In the genomic region with DNA sequence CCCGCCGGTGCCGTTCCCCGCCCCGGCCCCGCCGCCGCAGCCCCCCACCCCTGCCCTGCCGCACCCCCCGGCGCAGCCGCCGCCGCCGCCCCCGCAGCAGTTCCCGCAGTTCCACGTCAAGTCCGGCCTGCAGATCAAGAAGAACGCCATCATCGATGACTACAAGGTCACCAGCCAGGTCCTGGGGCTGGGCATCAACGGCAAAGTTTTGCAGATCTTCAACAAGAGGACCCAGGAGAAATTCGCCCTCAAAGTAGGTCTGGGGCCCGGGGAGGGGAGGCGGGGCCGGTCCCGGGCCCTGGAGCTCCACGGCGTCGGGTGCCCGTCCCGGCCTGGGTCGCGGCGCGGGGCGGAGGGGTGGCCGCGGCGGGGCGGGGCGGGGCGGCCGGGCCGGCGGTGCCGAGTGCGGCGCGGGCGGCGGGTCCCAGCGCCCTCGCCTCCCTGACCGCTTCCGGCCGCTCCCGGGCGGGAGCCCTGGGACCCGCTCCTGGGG, we compare ENCODE assay signal across 8 cellular contexts. TPM values are rescaled to one million over a fixed set of nuclear protein-coding genes. Genes with fewer than 3 reads are reported as not detected.
DNase-seq lines count a peak whose midpoint lies in the region; ATAC-seq and TF ChIP-seq lines count a peak whose summit lies in the region.

No MANE protein-coding gene starts in this region.

- no peak for DNase-seq in AG09309 (ENCODE audit: low read depth)
- peak; percentile 30 for DNase-seq in activated T-helper 9 cell treated with anti-CD3 and anti-CD28 coated beads, Interleukin-2, amount 50 U/mL, for 16 hours (ENCODE audit: low read depth)
- peak; percentile 65 for DNase-seq in germinal center (ENCODE audit: low spot score)
- DNase-seq in trophoblast cell, result peak; percentile 19 to 46
- DNase-seq in cortex of kidney (lab: John Stamatoyannopoulos, UW), result no peak
- no peak for DNase-seq in DMS79 treated with DMSO at 0.1 percent for 48 hours (lab: John Stamatoyannopoulos, UW)

- no peaks in the 10 kb centered on the region for H3F3A ChIP-seq in Loucy (ENCODE audit: low read depth)

- no peak overlapping the region for H3K23ac ChIP-seq in trophoblast cell (ENCODE audit: low read length)

- peak overlapping the region; percentile 81 for H2BK5ac ChIP-seq in trophoblast cell (ENCODE audit: low read depth, low read length, poor library complexity)

- H3K4me2 ChIP-seq in Loucy (ENCODE audit: low read depth, low read length, poor library complexity, severe bottlenecking), result peak overlapping the region; percentile 79
- peak overlapping the region; percentile 86 for H3K4me2 ChIP-seq in trophoblast cell (ENCODE audit: low read length)

- H4K12ac ChIP-seq in trophoblast cell (ENCODE audit: low read depth, low read length), result peak overlapping the region; percentile 76

- TF ChIP-seq CTCF in AG09309 (IDR thresholded peaks at IDR 0.05; ENCODE audit: control insufficient read depth, insufficient read depth, low read depth, low read length, missing control alignments), result no peak
- TF ChIP-seq CTCF in Loucy (conservative IDR thresholded peaks at IDR 0.05; ENCODE audit: low read length), result no peak

- H2BK12ac ChIP-seq in trophoblast cell (ENCODE audit: low read length), result no peak overlapping the region

- peak overlapping the region; percentile 76 for H4K91ac ChIP-seq in trophoblast cell (ENCODE audit: low read depth, low read length)

- H3K27me3 ChIP-seq in Loucy (ENCODE audit: insufficient read depth, low read length, poor library complexity, severe bottlenecking), result peaks cover 3% of the 10 kb centered on the region
- H3K27me3 ChIP-seq in trophoblast cell (ENCODE audit: insufficient read depth, low read length), result peaks cover 4% of the 10 kb centered on the region

- H3K9me3 ChIP-seq in Loucy (ENCODE audit: insufficient read depth, low read depth, low read length), result no peaks in the 10 kb centered on the region
- H3K9me3 ChIP-seq in trophoblast cell (ENCODE audit: insufficient read depth, low read depth, low read length), result no peaks in the 10 kb centered on the region

- H3K14ac ChIP-seq in trophoblast cell (ENCODE audit: low read length), result peak overlapping the region; percentile 91

- peak overlapping the region; percentile 92 for H3K4ac ChIP-seq in trophoblast cell (ENCODE audit: low read depth, low read length)

- no CpG with 5 or more reads among the region's 60 CpGs for WGBS in trophoblast cell (ENCODE audit: extremely low coverage, insufficient coverage, insufficient read length)

- H3K79me1 ChIP-seq in trophoblast cell (ENCODE audit: low read length), result peaks cover 6% of the 10 kb centered on the region

- no peak overlapping the region for H2AFZ ChIP-seq in Loucy (ENCODE audit: low read length)
- peak overlapping the region; percentile 48 for H2AFZ ChIP-seq in trophoblast cell (ENCODE audit: insufficient read depth, low read length, poor library complexity)

- peak overlapping the region; percentile 94 for H3K4me3 ChIP-seq in AG09309 (ENCODE audit: control insufficient read depth, low read depth, low read length)
- H3K4me3 ChIP-seq in Loucy (ENCODE audit: low read length, poor library complexity, severe bottlenecking), result peak overlapping the region; percentile 92
- peak overlapping the region; percentile 81 for H3K4me3 ChIP-seq in trophoblast cell (ENCODE audit: low read depth, low read length)

- H3K9ac ChIP-seq in Loucy (ENCODE audit: low read depth, low read length, poor library complexity, severe bottlenecking) (peak overlapping the region; percentile 81), trophoblast cell (ENCODE audit: low read length) (peak overlapping the region; percentile 92)

- peak overlapping the region; percentile 58 for H4K8ac ChIP-seq in trophoblast cell (ENCODE audit: low read depth, low read length)

- H4K20me1 ChIP-seq in Loucy (ENCODE audit: insufficient read depth, low read length, poor library complexity, severe bottlenecking), result peaks cover 46% of the 10 kb centered on the region

- no peaks in the 10 kb centered on the region for H3K36me3 ChIP-seq in Loucy (ENCODE audit: insufficient read depth, low read length)
- H3K36me3 ChIP-seq in trophoblast cell (ENCODE audit: control insufficient read depth in 1 of 2, insufficient read depth in 2 of 2, low read length in 2 of 2), result no peaks in the 10 kb centered on the region

- H3K27ac ChIP-seq in trophoblast cell (ENCODE audit: low read depth, low read length), result peak overlapping the region; percentile 77

- peaks cover 34% of the 10 kb centered on the region for H3K4me1 ChIP-seq in Loucy (ENCODE audit: insufficient read depth, low read length, poor library complexity, severe bottlenecking)
- H3K4me1 ChIP-seq in trophoblast cell (ENCODE audit: control insufficient read depth in 1 of 2, insufficient read depth in 2 of 2, low read length in 2 of 2), result peaks cover 10 to 20% of the 10 kb centered on the region in 2 experiments

- peak overlapping the region; percentile 64 for H2BK120ac ChIP-seq in trophoblast cell (ENCODE audit: insufficient read depth, low read length, poor library complexity)

- peak; percentile 34 for ATAC-seq in GM19372 (IDR thresholded peaks at IDR 0.05; ENCODE audit: low read depth, unreplicated experiment)

- peak overlapping the region; percentile 78 for H3K18ac ChIP-seq in trophoblast cell (ENCODE audit: low read length)

- peaks cover 54% of the 10 kb centered on the region for H3K79me2 ChIP-seq in Loucy (ENCODE audit: insufficient read depth, low read length)
- H3K79me2 ChIP-seq in trophoblast cell (ENCODE audit: control insufficient read depth, insufficient read depth, low read length, poor library complexity), result peaks cover 18% of the 10 kb centered on the region

- H2AK5ac ChIP-seq in trophoblast cell (ENCODE audit: low read length), result no peak overlapping the region

- H3K9me2 ChIP-seq in Loucy (replicated peaks; ENCODE audit: low read depth, low read length), result no peaks in the 10 kb centered on the region

RNA-seq across cellular contexts. Expression of gene MAPKAPK2, which starts 0.6 kb away (rescaled TPM):
- polyA plus RNA-seq in trophoblast cell (2013), result 41.7 and 41.9 TPM in 2 replicates

RNA-seq across cellular contexts. Expression of gene DYRK3, which starts 50.0 kb away (rescaled TPM):
- 0.15 and 0.19 TPM in 2 replicates for polyA plus RNA-seq in trophoblast cell (2013)

Comparison
In these comparisons a context has a peak if more than half of its experiments do, and no peak if none do; other contexts are left out.
1. DNase-seq: peak in activated T-helper 9 cell treated with anti-CD3 and anti-CD28 coated beads, Interleukin-2, amount 50 U/mL, for 16 hours (single experiment), germinal center (single experiment) and trophoblast cell (2 of 2); none in AG09309 (single experiment), cortex of kidney (single experiment) and DMS79 treated with DMSO at 0.1 percent for 48 hours (single experiment).
2. Peak in every context shown above with its lines, with median percentiles within 50 percentile points of each other: H3K4me3 ChIP-seq.